In genomic region chr1:109477821-109478220, GRCh38 we compare ENCODE assay signal across 19 cellular contexts. TPM values are rescaled to one million over a fixed set of nuclear protein-coding genes. Genes with fewer than 3 reads are reported as not detected.
A peak's percentile ranks its signal among the peaks of the same experiment; 100 is the strongest.
DNase-seq lines count a peak whose midpoint lies in the region; ATAC-seq and TF ChIP-seq lines count a peak whose summit lies in the region.
"Had no signal": no experiment of that assay in that cellular context is flagged by ENCODE, and none has a peak within 500 bp of the region (broad histone marks: within the 10 kb centered on the region; RNA-seq: fewer than 3 reads in every experiment).

No MANE protein-coding gene starts in this region.

- CTCF ChIA-PET in activated CD8-positive, alpha-beta T cell treated with anti-CD3 and anti-CD28 coated beads, Interleukin-2, amount 10 ng/mL, durations not matched to agents 7 days and 5 days (lab: Charles Lee): interaction anchor here (1.2 kb wide), 1 partner anchor 55 kb away, joined by 3 read pairs; no protein-coding TSS in a partner anchor
- CTCF ChIA-PET in activated CD8-positive, alpha-beta T cell treated with anti-CD3 and anti-CD28 coated beads for 36 hours (lab: Charles Lee): interaction anchor here (1.0 to 2.6 kb wide), 3 partner anchors 8 to 54 kb away, joined by 3 to 13 read pairs (median 4); no protein-coding TSS in a partner anchor

- H3K36me3 ChIP-seq in psoas muscle (ENCODE audit: insufficient read depth in 1 of 2, low read depth in 1 of 2): peaks cover 0 to 84% of the 10 kb centered on the region in 2 donors
- H3K36me3 ChIP-seq: lower lobe of right lung, pancreas had no signal

- TF ChIP-seq CTCF in activated CD8-positive, alpha-beta T cell treated with anti-CD3 and anti-CD28 coated beads for 36 hours (IDR thresholded peaks at IDR 0.05): no peak
- no peak for TF ChIP-seq CTCF in psoas muscle (IDR thresholded peaks at IDR 0.05)
- TF ChIP-seq CTCF in chondrocyte (IDR thresholded peaks at IDR 0.05): no peak

- 54 to 64% (median 63%) methylated on average over 6 of the region's 6 CpGs for WGBS in psoas muscle, 3 donors

- H3K27me3 ChIP-seq in psoas muscle (ENCODE audit: insufficient read depth in 3 of 3, low read length in 2 of 3): no peaks in the 10 kb centered on the region
- H3K27me3 ChIP-seq: pancreas had no signal

- H3K4me3 ChIP-seq in psoas muscle: no peak overlapping the region
- H3K4me3 ChIP-seq: heart right ventricle, lower lobe of right lung, pancreas had no signal

- H3K36me3 Mint-ChIP-seq in activated CD8-positive, alpha-beta T cell treated with anti-CD3 and anti-CD28 coated beads, Interleukin-2, amount 10 ng/mL, durations not matched to agents 7 days and 5 days (ENCODE audit: low read depth): no peaks in the 10 kb centered on the region
- H3K36me3 Mint-ChIP-seq in activated CD8-positive, alpha-beta T cell treated with anti-CD3 and anti-CD28 coated beads for 36 hours (ENCODE audit: low read depth): no peaks in the 10 kb centered on the region
- H3K36me3 Mint-ChIP-seq in chondrocyte (ENCODE audit: low read depth): no peaks in the 10 kb centered on the region

- peaks cover 13% of the 10 kb centered on the region for H3K4me1 Mint-ChIP-seq in activated CD8-positive, alpha-beta T cell treated with anti-CD3 and anti-CD28 coated beads, Interleukin-2, amount 10 ng/mL, durations not matched to agents 7 days and 5 days (ENCODE audit: low read depth)
- peaks cover 6% of the 10 kb centered on the region for H3K4me1 Mint-ChIP-seq in activated CD8-positive, alpha-beta T cell treated with anti-CD3 and anti-CD28 coated beads for 36 hours (ENCODE audit: low read depth)
- peaks cover 1% of the 10 kb centered on the region for H3K4me1 Mint-ChIP-seq in chondrocyte (ENCODE audit: low read depth)

- no peak for ATAC-seq in activated CD8-positive, alpha-beta T cell treated with anti-CD3 and anti-CD28 coated beads, Interleukin-2, amount 10 ng/mL, durations not matched to agents 7 days and 5 days
- ATAC-seq in activated CD8-positive, alpha-beta T cell treated with anti-CD3 and anti-CD28 coated beads for 36 hours: no peak
- ATAC-seq in psoas muscle: no peak
- ATAC-seq: heart right ventricle had no signal

- intact Hi-C loops in activated CD8-positive, alpha-beta T cell treated with anti-CD3 and anti-CD28 coated beads for 36 hours (cut with micrococcal nuclease): no loop called here
- intact Hi-C loops in psoas muscle (cut with DNase I): no loop called here

- H3K27me3 Mint-ChIP-seq in activated CD8-positive, alpha-beta T cell treated with anti-CD3 and anti-CD28 coated beads, Interleukin-2, amount 10 ng/mL, durations not matched to agents 7 days and 5 days (ENCODE audit: low read depth): peaks cover 26% of the 10 kb centered on the region
- peaks cover 10% of the 10 kb centered on the region for H3K27me3 Mint-ChIP-seq in activated CD8-positive, alpha-beta T cell treated with anti-CD3 and anti-CD28 coated beads for 36 hours
- H3K27me3 Mint-ChIP-seq in chondrocyte (ENCODE audit: low read depth): peaks cover 42% of the 10 kb centered on the region

- H3K4me1 ChIP-seq in psoas muscle: peaks cover 65% of the 10 kb centered on the region

- peak overlapping the region; percentile 46 for H3K27ac ChIP-seq in psoas muscle
- H3K27ac ChIP-seq: heart right ventricle, HL-60, lower lobe of right lung, pancreas had no signal

- peak; percentile 23 for DNase-seq in activated CD8-positive, alpha-beta T cell treated with anti-CD3 and anti-CD28 coated beads, Interleukin-2, amount 10 ng/mL, durations not matched to agents 7 days and 5 days
- no peak for DNase-seq in activated CD8-positive, alpha-beta T cell treated with anti-CD3 and anti-CD28 coated beads for 36 hours
- no peak for DNase-seq in psoas muscle
- DNase-seq in NCI-H748 treated with DMSO at 0.1 percent for 48 hours (lab: John Stamatoyannopoulos, UW): no peak
- no peak for DNase-seq in chondrocyte (ENCODE audit: low spot score)
- DNase-seq: activated CD4-positive, CD25-positive, alpha-beta regulatory T cell; activated naive CD4-positive, alpha-beta T cell treated with Interleukin-2 at 50 U/mL for 16 hours; aorta; CD4-positive, alpha-beta T cell; cerebellar nuclear complex; endodermal cell; heart right ventricle; KG1; lower lobe of right lung; NCI-H82; pancreas; RPMI8226 had no signal

- no peaks in the 10 kb centered on the region for H3K9me3 ChIP-seq in psoas muscle
- H3K9me3 ChIP-seq: heart right ventricle, lower lobe of right lung, pancreas had no signal

- no peak overlapping the region for H3K4me3 Mint-ChIP-seq in activated CD8-positive, alpha-beta T cell treated with anti-CD3 and anti-CD28 coated beads, Interleukin-2, amount 10 ng/mL, durations not matched to agents 7 days and 5 days
- H3K4me3 Mint-ChIP-seq in activated CD8-positive, alpha-beta T cell treated with anti-CD3 and anti-CD28 coated beads for 36 hours: no peak overlapping the region
- no peak overlapping the region for H3K4me3 Mint-ChIP-seq in chondrocyte (ENCODE audit: unreplicated experiment)
- H3K4me3 Mint-ChIP-seq: CD4-positive, alpha-beta T cell; endodermal cell had no signal

- peak; percentile 33; the same call in 1 of the 2 replicates for TF ChIP-seq POLR2A in Raji (IDR thresholded peaks at IDR 0.05; ENCODE audit: insufficient read depth, low read depth, low read length)

- POLR2A ChIA-PET in activated CD8-positive, alpha-beta T cell treated with anti-CD3 and anti-CD28 coated beads, Interleukin-2, amount 10 ng/mL, durations not matched to agents 7 days and 5 days (lab: Charles Lee): no interaction called here
- POLR2A ChIA-PET in activated CD8-positive, alpha-beta T cell treated with anti-CD3 and anti-CD28 coated beads for 36 hours (lab: Charles Lee): no interaction called here

- H3K27ac Mint-ChIP-seq in activated CD8-positive, alpha-beta T cell treated with anti-CD3 and anti-CD28 coated beads, Interleukin-2, amount 10 ng/mL, durations not matched to agents 7 days and 5 days: no peak overlapping the region
- H3K27ac Mint-ChIP-seq in activated CD8-positive, alpha-beta T cell treated with anti-CD3 and anti-CD28 coated beads for 36 hours: no peak overlapping the region
- no peak overlapping the region for H3K27ac Mint-ChIP-seq in chondrocyte (ENCODE audit: unreplicated experiment)
- H3K27ac Mint-ChIP-seq: CD4-positive, alpha-beta T cell; endodermal cell had no signal

- no peaks in the 10 kb centered on the region for H3K9me3 Mint-ChIP-seq in activated CD8-positive, alpha-beta T cell treated with anti-CD3 and anti-CD28 coated beads, Interleukin-2, amount 10 ng/mL, durations not matched to agents 7 days and 5 days (ENCODE audit: insufficient read depth)
- H3K9me3 Mint-ChIP-seq in activated CD8-positive, alpha-beta T cell treated with anti-CD3 and anti-CD28 coated beads for 36 hours: no peaks in the 10 kb centered on the region
- H3K9me3 Mint-ChIP-seq in chondrocyte (ENCODE audit: low read depth): no peaks in the 10 kb centered on the region
- H3K9me3 Mint-ChIP-seq: CD4-positive, alpha-beta T cell; endodermal cell had no signal

RNA-seq across cellular contexts. Expression of gene ATXN7L2, which starts 5.9 kb away (rescaled TPM):
- total RNA-seq in activated CD8-positive, alpha-beta T cell treated with anti-CD3 and anti-CD28 coated beads, Interleukin-2, amount 10 ng/mL, durations not matched to agents 7 days and 5 days: 10 to 100 TPM; 10.2 to 11.6 TPM
- 10 to 100 TPM; 11.2 to 13.7 TPM for total RNA-seq in activated CD8-positive, alpha-beta T cell treated with anti-CD3 and anti-CD28 coated beads for 36 hours
- total RNA-seq in psoas muscle (10 to 100 TPM in 1 of 4 donors, 1 to 10 TPM in 3; 4.4 to 14.1 (median 8.4) TPM), chondrocyte (3.6 to 4.3 TPM (median 4.3 TPM) in 3 replicates)
- polyA plus RNA-seq in psoas muscle: 1 to 10 TPM; 5.1 to 5.2 (median 5.1) TPM

RNA-seq across cellular contexts. Expression of gene SYPL2, which starts 11.5 kb away (rescaled TPM):
- total RNA-seq in activated CD8-positive, alpha-beta T cell treated with anti-CD3 and anti-CD28 coated beads, Interleukin-2, amount 10 ng/mL, durations not matched to agents 7 days and 5 days: not detected
- total RNA-seq in activated CD8-positive, alpha-beta T cell treated with anti-CD3 and anti-CD28 coated beads for 36 hours: not detected
- total RNA-seq in psoas muscle (100 to 1,000 TPM; 125 to 203 (median 163) TPM), chondrocyte (0.75 to 1.3 TPM (median 1.1 TPM) in 3 replicates)
- 10 to 100 TPM; 35.3 to 67.8 (median 66.2) TPM for polyA plus RNA-seq in psoas muscle
- total RNA-seq: CD4-positive, alpha-beta T cell had no signal

RNA-seq across cellular contexts. Expression of gene CYB561D1, which starts 16.1 kb away (rescaled TPM):
- 10 to 100 TPM; 19.0 to 19.8 TPM for total RNA-seq in activated CD8-positive, alpha-beta T cell treated with anti-CD3 and anti-CD28 coated beads, Interleukin-2, amount 10 ng/mL, durations not matched to agents 7 days and 5 days
- total RNA-seq in activated CD8-positive, alpha-beta T cell treated with anti-CD3 and anti-CD28 coated beads for 36 hours: 1 to 10 TPM; 7.0 to 9.5 TPM
- 1 to 10 TPM; 2.4 to 4.0 (median 3.7) TPM for total RNA-seq in psoas muscle
- polyA plus RNA-seq in psoas muscle: 10 to 100 TPM in 1 of 3 donors, 1 to 10 TPM in 2; 1.8 to 15.0 (median 3.5) TPM
- 10.2 to 10.8 TPM (median 10.7 TPM) in 3 replicates for total RNA-seq in chondrocyte

RNA-seq across cellular contexts. Expression of gene AMIGO1, which starts 31.7 kb away (rescaled TPM):
- total RNA-seq in activated CD8-positive, alpha-beta T cell treated with anti-CD3 and anti-CD28 coated beads, Interleukin-2, amount 10 ng/mL, durations not matched to agents 7 days and 5 days: 1 to 10 TPM; 1.6 to 2.2 TPM
- total RNA-seq in activated CD8-positive, alpha-beta T cell treated with anti-CD3 and anti-CD28 coated beads for 36 hours: 1 to 10 TPM; 1.3 to 1.7 TPM
- 10 to 100 TPM in 3 of 4 donors, 1 to 10 TPM in 1; 8.7 to 16.6 (median 11.4) TPM for total RNA-seq in psoas muscle
- polyA plus RNA-seq in psoas muscle: 10 to 100 TPM in 1 of 3 donors, 1 to 10 TPM in 2; 3.1 to 16.0 (median 8.0) TPM
- total RNA-seq in chondrocyte: 3.1 to 4.6 TPM (median 4.5 TPM) in 3 replicates

RNA-seq across cellular contexts. Expression of gene PSMA5, which starts 51.6 kb away (rescaled TPM):
- total RNA-seq in activated CD8-positive, alpha-beta T cell treated with anti-CD3 and anti-CD28 coated beads, Interleukin-2, amount 10 ng/mL, durations not matched to agents 7 days and 5 days: 100 to 1,000 TPM; 174 to 189 TPM
- total RNA-seq in activated CD8-positive, alpha-beta T cell treated with anti-CD3 and anti-CD28 coated beads for 36 hours: 100 to 1,000 TPM; 192 to 210 TPM
- total RNA-seq in psoas muscle (100 to 1,000 TPM in 1 of 4 donors, 10 to 100 TPM in 3; 58.1 to 123 (median 94.6) TPM), chondrocyte (80.2 to 90.5 TPM (median 84.3 TPM) in 3 replicates)
- 100 to 1,000 TPM in 2 of 3 donors, 10 to 100 TPM in 1; 90.6 to 213 (median 146) TPM for polyA plus RNA-seq in psoas muscle

Comparison
In these comparisons a context has a peak if more than half of its experiments do, and no peak if none do; other contexts are left out.
1. RNA of gene SYPL2, which starts 11.5 kb away (total RNA-seq): 125 to 203 TPM in psoas muscle; 0.75 to 1.3 TPM in chondrocyte, not detected in activated CD8-positive, alpha-beta T cell treated with anti-CD3 and anti-CD28 coated beads, Interleukin-2, amount 10 ng/mL, durations not matched to agents 7 days and 5 days and not detected in activated CD8-positive, alpha-beta T cell treated with anti-CD3 and anti-CD28 coated beads for 36 hours; every median in the first group is over 10 times any median in the second.